9 cellular contexts compared by ENCODE assay signal in genomic region chr1:234065794-234066447, GRCh38.
DNase-seq lines count a peak whose midpoint lies in the region; ATAC-seq lines count a peak whose summit lies in the region.
"Had no signal": no experiment of that assay in that cellular context is flagged by ENCODE, and none has a peak within 500 bp of the region (broad histone marks: within the 10 kb centered on the region; RNA-seq: fewer than 3 reads in every experiment).

No MANE protein-coding gene starts in this region.

- ATAC-seq in HG02981 (IDR thresholded peaks at IDR 0.05; ENCODE audit: unreplicated experiment) (peak; percentile 86), HG02840 (IDR thresholded peaks at IDR 0.05; ENCODE audit: low FRiP score, unreplicated experiment) (no peak)

- H3K27me3 Mint-ChIP-seq in activated CD4-positive, alpha-beta memory T cell treated with anti-CD3 and anti-CD28 coated beads, Interleukin-2, amount 10 ng/mL, durations not matched to agents 7 days and 5 days: no peaks in the 10 kb centered on the region

- H3K4me3 Mint-ChIP-seq in activated CD4-positive, alpha-beta memory T cell treated with anti-CD3 and anti-CD28 coated beads, Interleukin-2, amount 10 ng/mL, durations not matched to agents 7 days and 5 days: no peak overlapping the region

- H3K4me1 Mint-ChIP-seq in activated CD4-positive, alpha-beta memory T cell treated with anti-CD3 and anti-CD28 coated beads, Interleukin-2, amount 10 ng/mL, durations not matched to agents 7 days and 5 days: no peaks in the 10 kb centered on the region

- no peaks in the 10 kb centered on the region for H3K36me3 Mint-ChIP-seq in activated CD4-positive, alpha-beta memory T cell treated with anti-CD3 and anti-CD28 coated beads, Interleukin-2, amount 10 ng/mL, durations not matched to agents 7 days and 5 days (ENCODE audit: low read depth)

- no peaks in the 10 kb centered on the region for H3K36me3 ChIP-seq in effector memory CD4-positive, alpha-beta T cell (ENCODE audit: control insufficient read depth, insufficient read depth, low read length)

- H3K27ac Mint-ChIP-seq in activated CD4-positive, alpha-beta memory T cell treated with anti-CD3 and anti-CD28 coated beads, Interleukin-2, amount 10 ng/mL, durations not matched to agents 7 days and 5 days: no peak overlapping the region

- H3K9me3 Mint-ChIP-seq in activated CD4-positive, alpha-beta memory T cell treated with anti-CD3 and anti-CD28 coated beads, Interleukin-2, amount 10 ng/mL, durations not matched to agents 7 days and 5 days: no peaks in the 10 kb centered on the region

- DNase-seq in GDM1 (lab: John Stamatoyannopoulos, UW): peak; percentile 3
- DNase-seq in NCI-H524 treated with DMSO at 0.1 percent for 48 hours (lab: John Stamatoyannopoulos, UW): peak; percentile 8
- peak; percentile 65 for DNase-seq in activated CD4-positive, alpha-beta memory T cell treated with anti-CD3 and anti-CD28 coated beads, Interleukin-2, amount 10 ng/mL, durations not matched to agents 7 days and 5 days
- peak; percentile 13 to 54 (median 29) for DNase-seq in effector memory CD4-positive, alpha-beta T cell
- peak; percentile 70 for DNase-seq in midbrain (lab: John Stamatoyannopoulos, UW)
- peak; percentile 63 for DNase-seq in stimulated activated CD8-positive, alpha-beta memory T cell treated with anti-CD3 and anti-CD28 coated beads, Interleukin-7, amount 100 ng/mL, for 24 hours (ENCODE audit: low read depth)

- CTCF ChIA-PET in activated CD4-positive, alpha-beta memory T cell treated with anti-CD3 and anti-CD28 coated beads, Interleukin-2, amount 10 ng/mL, durations not matched to agents 7 days and 5 days (lab: Charles Lee): interaction anchor here (0.9 to 3.8 kb wide), 10 partner anchors 9 to 705 kb away, joined by 3 to 31 read pairs (median 4); no protein-coding TSS in a partner anchor

- H3K4me3 ChIP-seq in effector memory CD4-positive, alpha-beta T cell (ENCODE audit: insufficient read depth, low read depth, low read length, poor library complexity, severe bottlenecking): no peak overlapping the region

- no peak overlapping the region for H3K27ac ChIP-seq in effector memory CD4-positive, alpha-beta T cell (ENCODE audit: insufficient read depth, low read length, poor library complexity, severe bottlenecking)
- H3K27ac ChIP-seq: epithelial cell of prostate had no signal

- peaks cover 2% of the 10 kb centered on the region for H3K27me3 ChIP-seq in effector memory CD4-positive, alpha-beta T cell (replicated peaks; ENCODE audit: control insufficient read depth, insufficient read depth, low read length, poor library complexity, severe bottlenecking)

- H3K4me1 ChIP-seq in effector memory CD4-positive, alpha-beta T cell (ENCODE audit: control insufficient read depth, insufficient read depth, low read length, poor library complexity, severe bottlenecking): no peaks in the 10 kb centered on the region

- no peaks in the 10 kb centered on the region for H3K9me3 ChIP-seq in effector memory CD4-positive, alpha-beta T cell (ENCODE audit: control insufficient read depth, low read length)

- POLR2A ChIA-PET in activated CD4-positive, alpha-beta memory T cell treated with anti-CD3 and anti-CD28 coated beads, Interleukin-2, amount 10 ng/mL, durations not matched to agents 7 days and 5 days (lab: Charles Lee): no interaction called here

Comparison
In these comparisons a context has a peak if more than half of its experiments do, and no peak if none do; other contexts are left out.
1. DNase-seq: peak in every context shown above with its lines; median percentile 70 in midbrain; 65 in activated CD4-positive, alpha-beta memory T cell treated with anti-CD3 and anti-CD28 coated beads, Interleukin-2, amount 10 ng/mL, durations not matched to agents 7 days and 5 days; 63 in stimulated activated CD8-positive, alpha-beta memory T cell treated with anti-CD3 and anti-CD28 coated beads, Interleukin-7, amount 100 ng/mL, for 24 hours; 29 in effector memory CD4-positive, alpha-beta T cell; 8 in NCI-H524 treated with DMSO at 0.1 percent for 48 hours; 3 in GDM1.